Comparison of ENCODE assay signal across 28 cellular contexts in the genomic region with DNA sequence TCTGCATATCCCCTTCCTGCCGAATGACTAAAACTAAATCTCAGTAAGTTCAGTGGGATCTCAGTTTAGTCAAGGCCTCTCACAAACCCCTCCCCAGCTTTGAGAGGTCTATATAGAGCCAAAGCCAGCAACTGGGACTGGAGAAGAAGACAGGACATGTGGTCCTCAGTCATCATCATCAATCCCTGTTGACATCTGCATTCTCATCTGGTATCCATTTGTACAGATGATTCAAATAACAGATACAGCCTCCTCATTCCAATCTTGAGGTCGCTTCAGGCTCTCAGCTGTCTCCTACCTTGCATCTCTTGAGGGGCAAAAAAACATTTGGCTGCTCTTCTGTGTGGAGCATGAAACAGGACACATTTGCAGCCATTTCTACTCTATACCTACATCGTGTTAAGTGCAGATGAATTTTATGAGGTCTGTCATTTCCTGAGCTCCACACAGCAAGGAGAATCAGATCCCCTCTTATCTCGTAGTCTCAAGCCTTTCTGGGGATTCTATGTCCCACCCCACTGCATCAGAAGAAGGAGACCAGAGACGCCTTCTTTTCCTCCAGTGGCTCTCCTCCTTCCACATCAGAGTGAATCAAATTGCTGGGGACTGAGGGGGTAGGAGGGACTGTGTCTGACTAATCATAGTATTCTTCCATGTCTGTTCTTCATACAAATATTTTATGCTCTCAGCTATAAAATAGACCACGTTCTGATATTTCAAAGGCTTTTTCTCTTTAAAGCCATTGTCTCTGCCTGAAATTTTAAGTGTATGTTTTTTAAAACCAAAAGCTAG.
"Had no signal": no experiment of that assay in that cellular context is flagged by ENCODE, and none has a peak within 500 bp of the region (broad histone marks: within the 10 kb centered on the region; RNA-seq: fewer than 3 reads in every experiment).

No MANE protein-coding gene starts in this region.

- H3K79me2 ChIP-seq: hepatocyte had no signal

- H2AFZ ChIP-seq: hepatocyte had no signal

- ATAC-seq: activated T-cell treated with anti-CD3 and anti-CD28 coated beads, Interleukin-2, amount 50 U/mL, for 4 hours; left lobe of liver; lower lobe of right lung; naive thymus-derived CD8-positive, alpha-beta T cell had no signal

- H3K4me3 Mint-ChIP-seq: activated B cell treated with CpG ODN at 0.5 μM for 24 hours; activated naive CD8-positive, alpha-beta T cell treated with anti-CD3 and anti-CD28 coated beads, Interleukin-2, amount 10 ng/mL, durations not matched to agents 7 days and 5 days; activated T-cell treated with anti-CD3 and anti-CD28 coated beads, Interleukin-2, amount 50 U/mL, for 4 hours; immature natural killer cell; naive thymus-derived CD8-positive, alpha-beta T cell; type B pancreatic cell had no signal

- H3K9me3 Mint-ChIP-seq: activated B cell treated with CpG ODN at 0.5 μM for 24 hours; activated naive CD8-positive, alpha-beta T cell treated with anti-CD3 and anti-CD28 coated beads, Interleukin-2, amount 10 ng/mL, durations not matched to agents 7 days and 5 days; activated T-cell treated with anti-CD3 and anti-CD28 coated beads, Interleukin-2, amount 50 U/mL, for 4 hours; activated T-helper 2 cell treated with anti-CD3 and anti-CD28 coated beads, Interferon-gamma antibody, Interleukin-2, Interleukin-4, amounts not matched to agents 10 μg/mL and 5 μg/mL and 100 μg/mL, durations not matched to agents 14 hours and 24 hours and 36 hours; immature natural killer cell; naive thymus-derived CD8-positive, alpha-beta T cell; type B pancreatic cell had no signal

- H3K4me3 ChIP-seq: coronary artery, hepatocyte, lower lobe of right lung, sigmoid colon, spleen, thoracic aorta had no signal

- DNase-seq: activated B cell treated with CpG ODN at 0.5 μM for 24 hours; activated CD4-positive, alpha-beta T cell treated with anti-CD3 and anti-CD28 coated beads for 4 hours; activated CD4-positive, alpha-beta T cell treated with anti-CD3 and anti-CD28 coated beads, Interleukin-2, amount 50 U/mL, for 48 hours; activated CD8-positive, alpha-beta memory T cell treated with anti-CD3 and anti-CD28 coated beads, Interleukin-2, amount 50 U/mL, for 48 hours; activated naive CD4-positive, alpha-beta T cell; activated naive CD8-positive, alpha-beta T cell treated with anti-CD3 and anti-CD28 coated beads, Interleukin-2, amount 10 ng/mL, durations not matched to agents 7 days and 5 days; activated T-cell treated with anti-CD3 and anti-CD28 coated beads, Interleukin-2, amount 50 U/mL, for 4 hours; amygdala; cerebellar nuclear complex; foreskin melanocyte; glutamatergic neuron; immature natural killer cell; lower lobe of right lung; naive thymus-derived CD8-positive, alpha-beta T cell; retina; sigmoid colon; spleen; stimulated activated CD4-positive, alpha-beta T cell treated with anti-CD3 and anti-CD28 coated beads, Interleukin-4, amount 100 ng/mL, for 1 hour; stimulated activated naive CD4-positive, alpha-beta T cell; T-helper 9 cell had no signal

- H3K27me3 ChIP-seq: sigmoid colon had no signal

- H3K36me3 Mint-ChIP-seq: activated naive CD8-positive, alpha-beta T cell treated with anti-CD3 and anti-CD28 coated beads, Interleukin-2, amount 10 ng/mL, durations not matched to agents 7 days and 5 days; immature natural killer cell; naive thymus-derived CD8-positive, alpha-beta T cell; type B pancreatic cell had no signal

- H3K4me1 Mint-ChIP-seq: activated naive CD8-positive, alpha-beta T cell treated with anti-CD3 and anti-CD28 coated beads, Interleukin-2, amount 10 ng/mL, durations not matched to agents 7 days and 5 days had no signal

- H3K4me2 ChIP-seq: hepatocyte had no signal

- H3K36me3 ChIP-seq: lower lobe of right lung, sigmoid colon, spleen, thoracic aorta had no signal

- H3K27ac ChIP-seq: coronary artery, epithelial cell of prostate, hepatocyte, lower lobe of right lung, sigmoid colon, spleen, thoracic aorta had no signal

- H3K27ac Mint-ChIP-seq: activated B cell treated with CpG ODN at 0.5 μM for 24 hours; activated naive CD8-positive, alpha-beta T cell treated with anti-CD3 and anti-CD28 coated beads, Interleukin-2, amount 10 ng/mL, durations not matched to agents 7 days and 5 days; activated T-helper 2 cell treated with anti-CD3 and anti-CD28 coated beads, Interferon-gamma antibody, Interleukin-2, Interleukin-4, amounts not matched to agents 10 μg/mL and 5 μg/mL and 100 μg/mL, durations not matched to agents 14 hours and 24 hours and 36 hours; naive thymus-derived CD8-positive, alpha-beta T cell; progenitor cell of endocrine pancreas; type B pancreatic cell had no signal

- H3K9me3 ChIP-seq: lower lobe of right lung, sigmoid colon, spleen, thoracic aorta had no signal
